ENCODE assay signal across 1 cellular context in genomic region chr3:11226042-11226370, GRCh38.
TF ChIP-seq lines count a peak whose summit lies in the region.

No MANE protein-coding gene starts in this region.

TF ChIP-seq in HepG2, 621 proteins besides CTCF, POLR2A, EP300 and RAD21:
- TF ChIP-seq FOXJ3 (CRISPR knock-in tag; IDR thresholded peaks at IDR 0.05; ENCODE audit: borderline replicate concordance) (no peak), HOXA7 (CRISPR knock-in tag; IDR thresholded peaks at IDR 0.05) (no peak), ZBTB43 (CRISPR knock-in tag; conservative IDR thresholded peaks at IDR 0.05) (no peak), CHD4 (IDR thresholded peaks at IDR 0.05; ENCODE audit: borderline replicate concordance, low read length) (no peak), FLYWCH1 (CRISPR knock-in tag; IDR thresholded peaks at IDR 0.05) (no peak), ZNF629 (CRISPR knock-in tag; conservative IDR thresholded peaks at IDR 0.05) (no peak), TRIM24 (CRISPR knock-in tag; IDR thresholded peaks at IDR 0.05) (no peak), ZNF550 (CRISPR knock-in tag; IDR thresholded peaks at IDR 0.05; ENCODE audit: borderline replicate concordance) (no peak), ZNF468 (CRISPR knock-in tag; IDR thresholded peaks at IDR 0.05) (no peak), ZFP82 (CRISPR knock-in tag; IDR thresholded peaks at IDR 0.05; ENCODE audit: borderline replicate concordance) (no peak), NPAS2 (CRISPR knock-in tag; IDR thresholded peaks at IDR 0.05; ENCODE audit: borderline replicate concordance) (no peak), HIC2 (CRISPR knock-in tag; IDR thresholded peaks at IDR 0.05; ENCODE audit: low read depth) (no peak), ZNF841 (CRISPR knock-in tag; IDR thresholded peaks at IDR 0.05; ENCODE audit: borderline replicate concordance) (no peak)
- TF ChIP-seq, protein P1, sequence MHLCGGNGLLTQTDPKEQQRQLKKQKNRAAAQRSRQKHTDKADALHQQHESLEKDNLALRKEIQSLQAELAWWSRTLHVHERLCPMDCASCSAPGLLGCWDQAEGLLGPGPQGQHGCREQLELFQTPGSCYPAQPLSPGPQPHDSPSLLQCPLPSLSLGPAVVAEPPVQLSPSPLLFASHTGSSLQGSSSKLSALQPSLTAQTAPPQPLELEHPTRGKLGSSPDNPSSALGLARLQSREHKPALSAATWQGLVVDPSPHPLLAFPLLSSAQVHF (CRISPR knock-in tag; IDR thresholded peaks at IDR 0.05): no peak
- TF ChIP-seq, protein P2, sequence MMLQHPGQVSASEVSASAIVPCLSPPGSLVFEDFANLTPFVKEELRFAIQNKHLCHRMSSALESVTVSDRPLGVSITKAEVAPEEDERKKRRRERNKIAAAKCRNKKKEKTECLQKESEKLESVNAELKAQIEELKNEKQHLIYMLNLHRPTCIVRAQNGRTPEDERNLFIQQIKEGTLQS (CRISPR knock-in tag; IDR thresholded peaks at IDR 0.05): no peak
- TF ChIP-seq, protein P3, sequence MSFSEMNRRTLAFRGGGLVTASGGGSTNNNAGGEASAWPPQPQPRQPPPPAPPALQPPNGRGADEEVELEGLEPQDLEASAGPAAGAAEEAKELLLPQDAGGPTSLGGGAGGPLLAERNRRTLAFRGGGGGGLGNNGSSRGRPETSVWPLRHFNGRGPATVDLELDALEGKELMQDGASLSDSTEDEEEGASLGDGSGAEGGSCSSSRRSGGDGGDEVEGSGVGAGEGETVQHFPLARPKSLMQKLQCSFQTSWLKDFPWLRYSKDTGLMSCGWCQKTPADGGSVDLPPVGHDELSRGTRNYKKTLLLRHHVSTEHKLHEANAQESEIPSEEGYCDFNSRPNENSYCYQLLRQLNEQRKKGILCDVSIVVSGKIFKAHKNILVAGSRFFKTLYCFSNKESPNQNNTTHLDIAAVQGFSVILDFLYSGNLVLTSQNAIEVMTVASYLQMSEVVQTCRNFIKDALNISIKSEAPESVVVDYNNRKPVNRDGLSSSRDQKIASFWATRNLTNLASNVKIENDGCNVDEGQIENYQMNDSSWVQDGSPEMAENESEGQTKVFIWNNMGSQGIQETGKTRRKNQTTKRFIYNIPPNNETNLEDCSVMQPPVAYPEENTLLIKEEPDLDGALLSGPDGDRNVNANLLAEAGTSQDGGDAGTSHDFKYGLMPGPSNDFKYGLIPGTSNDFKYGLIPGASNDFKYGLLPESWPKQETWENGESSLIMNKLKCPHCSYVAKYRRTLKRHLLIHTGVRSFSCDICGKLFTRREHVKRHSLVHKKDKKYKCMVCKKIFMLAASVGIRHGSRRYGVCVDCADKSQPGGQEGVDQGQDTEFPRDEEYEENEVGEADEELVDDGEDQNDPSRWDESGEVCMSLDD (CRISPR knock-in tag; IDR thresholded peaks at IDR 0.05; ENCODE audit: borderline replicate concordance): no peak
- TF ChIP-seq, protein P4, sequence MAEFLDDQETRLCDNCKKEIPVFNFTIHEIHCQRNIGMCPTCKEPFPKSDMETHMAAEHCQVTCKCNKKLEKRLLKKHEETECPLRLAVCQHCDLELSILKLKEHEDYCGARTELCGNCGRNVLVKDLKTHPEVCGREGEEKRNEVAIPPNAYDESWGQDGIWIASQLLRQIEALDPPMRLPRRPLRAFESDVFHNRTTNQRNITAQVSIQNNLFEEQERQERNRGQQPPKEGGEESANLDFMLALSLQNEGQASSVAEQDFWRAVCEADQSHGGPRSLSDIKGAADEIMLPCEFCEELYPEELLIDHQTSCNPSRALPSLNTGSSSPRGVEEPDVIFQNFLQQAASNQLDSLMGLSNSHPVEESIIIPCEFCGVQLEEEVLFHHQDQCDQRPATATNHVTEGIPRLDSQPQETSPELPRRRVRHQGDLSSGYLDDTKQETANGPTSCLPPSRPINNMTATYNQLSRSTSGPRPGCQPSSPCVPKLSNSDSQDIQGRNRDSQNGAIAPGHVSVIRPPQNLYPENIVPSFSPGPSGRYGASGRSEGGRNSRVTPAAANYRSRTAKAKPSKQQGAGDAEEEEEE (CRISPR knock-in tag; IDR thresholded peaks at IDR 0.05; ENCODE audit: borderline replicate concordance): no peak
